ENCODE assay signal across 14 cellular contexts in the genomic region with DNA sequence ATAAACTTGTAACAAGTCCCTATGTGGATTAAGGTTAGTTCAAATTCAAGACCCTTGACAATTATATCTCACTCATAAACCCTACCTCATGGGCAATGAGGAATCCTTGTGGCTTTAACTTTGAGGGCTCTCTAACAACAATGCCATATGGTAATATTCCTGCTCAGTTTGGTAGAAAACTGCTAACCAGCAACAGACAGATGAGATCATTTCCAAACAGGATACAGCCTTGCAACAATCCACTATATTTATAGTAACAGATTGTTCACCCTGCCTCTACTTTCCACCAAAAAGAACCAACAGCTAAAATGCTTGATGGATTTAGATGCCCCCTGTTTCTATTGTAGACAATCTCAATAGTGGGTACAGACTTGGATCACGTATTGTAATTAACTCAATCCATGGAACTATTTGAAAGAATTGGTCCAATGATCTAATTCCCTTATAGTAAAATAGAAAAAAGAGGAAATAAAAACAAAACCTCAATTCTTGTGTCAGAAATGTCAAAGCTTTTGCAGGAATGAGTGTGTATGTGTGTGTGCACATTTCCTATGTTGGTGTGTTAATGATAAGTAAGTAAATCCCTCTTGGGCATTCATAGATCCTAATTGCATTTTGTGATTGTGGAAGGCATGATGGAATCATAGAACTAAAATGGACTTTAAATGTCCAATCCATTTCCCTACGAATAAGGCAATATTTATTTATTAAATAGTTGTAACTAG.
DNase-seq lines count a peak whose midpoint lies in the region; TF ChIP-seq lines count a peak whose summit lies in the region.
"Had no signal": no experiment of that assay in that cellular context is flagged by ENCODE, and none has a peak within 500 bp of the region (broad histone marks: within the 10 kb centered on the region; RNA-seq: fewer than 3 reads in every experiment).

No MANE protein-coding gene starts in this region.

- H3K4me2 ChIP-seq in osteoblast (ENCODE audit: insufficient read depth, low read length), result no peak overlapping the region

- H3K9me3 ChIP-seq in osteoblast (ENCODE audit: low read depth, low read length) (no peaks in the 10 kb centered on the region), BE2C (no peaks in the 10 kb centered on the region)
- H3K9me3 ChIP-seq: esophagus squamous epithelium, HAP-1, spleen had no signal

- H3K4me3 ChIP-seq in osteoblast (ENCODE audit: insufficient read depth, low read length) (no peak overlapping the region), BE2C (ENCODE audit: low read depth, low read length) (no peak overlapping the region)
- H3K4me3 ChIP-seq: esophagus squamous epithelium, HAP-1, SK-N-MC, spleen had no signal

- peak; percentile 38 for DNase-seq in ELR (ENCODE audit: low read depth)
- DNase-seq in NCI-H2107 (lab: John Stamatoyannopoulos, UW), result peak; percentile 40
- DNase-seq in cerebellar nuclear complex (lab: John Stamatoyannopoulos, UW), result peak; percentile 33 to 64
- DNase-seq in osteoblast (ENCODE audit: insufficient read length, low spot score, missing footprints), result peak; percentile 65
- DNase-seq in activated CD4-positive, alpha-beta T cell treated with anti-CD3 and anti-CD28 coated beads for 1 hour, result no peak
- DNase-seq in activated T-cell treated with anti-CD3 and anti-CD28 coated beads for 4 hours, result no peak
- DNase-seq in BE2C, result no peak
- no peak for DNase-seq in NAMALWA (ENCODE audit: low spot score)
- DNase-seq: activated naive CD8-positive, alpha-beta T cell treated with anti-CD3 and anti-CD28 coated beads, Interleukin-2, amount 50 U/mL, for 24 hours; esophagus squamous epithelium; NCI-H146; spleen had no signal

- no peaks in the 10 kb centered on the region for H3K79me2 ChIP-seq in osteoblast (ENCODE audit: insufficient read depth, low read length)

- H3K4me1 ChIP-seq in osteoblast (ENCODE audit: insufficient read depth, low read length) (peaks cover 4% of the 10 kb centered on the region), BE2C (no peaks in the 10 kb centered on the region)
- H3K4me1 ChIP-seq: HAP-1 had no signal

- peaks cover 10% of the 10 kb centered on the region for H3K27me3 ChIP-seq in osteoblast (ENCODE audit: insufficient read depth, low read length)
- H3K27me3 ChIP-seq in BE2C, result no peaks in the 10 kb centered on the region
- H3K27me3 ChIP-seq: esophagus squamous epithelium, spleen had no signal

- no peaks in the 10 kb centered on the region for H4K20me1 ChIP-seq in osteoblast (ENCODE audit: insufficient read depth, low read length)

- H3K36me3 ChIP-seq in osteoblast (ENCODE audit: insufficient read depth, low read length) (no peaks in the 10 kb centered on the region), BE2C (no peaks in the 10 kb centered on the region)
- H3K36me3 ChIP-seq: esophagus squamous epithelium, HAP-1, spleen had no signal

- no peak for TF ChIP-seq CTCF in osteoblast (IDR thresholded peaks at IDR 0.05; ENCODE audit: extremely low read depth, low read depth, low read length)
- no peak for TF ChIP-seq CTCF in BE2C (IDR thresholded peaks at IDR 0.05; ENCODE audit: low read depth, low read length)

- H3K27ac ChIP-seq in osteoblast (ENCODE audit: low read depth, low read length), result no peak overlapping the region
- H3K27ac ChIP-seq: esophagus squamous epithelium, SK-N-MC had no signal

- no peak overlapping the region for H2AFZ ChIP-seq in osteoblast (ENCODE audit: low read length)

Comparison
In these comparisons a context has a peak if more than half of its experiments do, and no peak if none do; other contexts are left out.
1. DNase-seq: peak in ELR (single experiment), NCI-H2107 (single experiment), cerebellar nuclear complex (2 of 2) and osteoblast (single experiment); none in activated CD4-positive, alpha-beta T cell treated with anti-CD3 and anti-CD28 coated beads for 1 hour (single experiment), activated T-cell treated with anti-CD3 and anti-CD28 coated beads for 4 hours (single experiment), BE2C (single experiment) and NAMALWA (single experiment).